12 cellular contexts compared by ENCODE assay signal in genomic region chr11:70825893-70826540, GRCh38.
A peak's percentile ranks its signal among the peaks of the same experiment; 100 is the strongest.
DNase-seq lines count a peak whose midpoint lies in the region; ATAC-seq and TF ChIP-seq lines count a peak whose summit lies in the region.
"Had no signal": no experiment of that assay in that cellular context is flagged by ENCODE, and none has a peak within 500 bp of the region (broad histone marks: within the 10 kb centered on the region; RNA-seq: fewer than 3 reads in every experiment).

No MANE protein-coding gene starts in this region.

- peaks cover 0 to 11% (median 1%) of the 10 kb centered on the region in 12 donors for H3K4me1 ChIP-seq in heart left ventricle
- peaks cover 5% of the 10 kb centered on the region for H3K4me1 ChIP-seq in upper lobe of right lung

- WGBS in heart left ventricle, 4 donors: 42 to 56% (median 51%) methylated on average over 21 of the region's 21 CpGs

- no peak for TF ChIP-seq POLR2A in heart left ventricle (IDR thresholded peaks at IDR 0.05)

- peaks cover 0 to 58% (median 25%) of the 10 kb centered on the region in 9 donors for H3K27me3 ChIP-seq in heart left ventricle
- H3K27me3 ChIP-seq in upper lobe of right lung: peaks cover 26% of the 10 kb centered on the region

- no peaks in the 10 kb centered on the region for H3K9me3 ChIP-seq in heart left ventricle
- no peaks in the 10 kb centered on the region for H3K9me3 ChIP-seq in upper lobe of right lung

- no peaks in the 10 kb centered on the region for H3K9me3 Mint-ChIP-seq in nephron progenitor cell
- H3K9me3 Mint-ChIP-seq: activated B cell treated with CpG ODN at 0.5 μM for 24 hours had no signal

- no peak overlapping the region for H3K27ac Mint-ChIP-seq in nephron progenitor cell
- H3K27ac Mint-ChIP-seq: activated B cell treated with CpG ODN at 0.5 μM for 24 hours had no signal

- intact Hi-C loops in heart left ventricle (cut with DNase I) (no loop called here), left ventricle myocardium superior (cut with micrococcal nuclease) (no loop called here), upper lobe of right lung (cut with DNase I) (no loop called here)

- H3K27ac ChIP-seq in heart left ventricle: peak overlapping the region in 2 of 12 donors; percentile 42 to 76
- H3K27ac ChIP-seq in upper lobe of right lung: no peak overlapping the region

- peak in 1 of 5 donors; percentile 32 for DNase-seq in heart left ventricle
- DNase-seq in left ventricle myocardium superior: no peak
- DNase-seq in cerebellar cortex (ENCODE audit: low spot score): peak; percentile 37
- DNase-seq in nephron progenitor cell: no peak
- no peak for DNase-seq in NCI-H446 (lab: John Stamatoyannopoulos, UW)
- no peak for DNase-seq in upper lobe of right lung
- DNase-seq: activated B cell treated with CpG ODN at 0.5 μM for 24 hours, DND-41, left cardiac atrium, NCI-H1048 had no signal

- no peaks in the 10 kb centered on the region for H3K36me3 Mint-ChIP-seq in nephron progenitor cell (ENCODE audit: low read depth)

- ATAC-seq in heart left ventricle (no peak), left ventricle myocardium superior (no peak), GM21515 (IDR thresholded peaks at IDR 0.05; ENCODE audit: unreplicated experiment) (no peak), GM19452 (IDR thresholded peaks at IDR 0.05; ENCODE audit: unreplicated experiment) (no peak), upper lobe of right lung (no peak)

- H3K27me3 Mint-ChIP-seq in nephron progenitor cell (ENCODE audit: low read depth, poor library complexity): peaks cover 60% of the 10 kb centered on the region

- peak overlapping the region in 9 of 12 donors; percentile 8 to 47 (median 33) for H3K4me3 ChIP-seq in heart left ventricle
- H3K4me3 ChIP-seq in upper lobe of right lung: no peak overlapping the region

- no peak for TF ChIP-seq CTCF in heart left ventricle (IDR thresholded peaks at IDR 0.05)
- TF ChIP-seq CTCF in nephron progenitor cell (IDR thresholded peaks at IDR 0.05): no peak
- TF ChIP-seq CTCF in upper lobe of right lung (IDR thresholded peaks at IDR 0.05): no peak

- peaks cover 44% of the 10 kb centered on the region for H3K4me1 Mint-ChIP-seq in nephron progenitor cell
- H3K4me1 Mint-ChIP-seq: activated B cell treated with CpG ODN at 0.5 μM for 24 hours had no signal

- H3K36me3 ChIP-seq in heart left ventricle (no peaks in the 10 kb centered on the region), upper lobe of right lung (no peaks in the 10 kb centered on the region)

- H3K4me3 Mint-ChIP-seq in nephron progenitor cell: peak overlapping the region; percentile 63
- H3K4me3 Mint-ChIP-seq: activated B cell treated with CpG ODN at 0.5 μM for 24 hours had no signal
